Comparison of ENCODE assay signal across 2 cellular contexts in the genomic region with DNA sequence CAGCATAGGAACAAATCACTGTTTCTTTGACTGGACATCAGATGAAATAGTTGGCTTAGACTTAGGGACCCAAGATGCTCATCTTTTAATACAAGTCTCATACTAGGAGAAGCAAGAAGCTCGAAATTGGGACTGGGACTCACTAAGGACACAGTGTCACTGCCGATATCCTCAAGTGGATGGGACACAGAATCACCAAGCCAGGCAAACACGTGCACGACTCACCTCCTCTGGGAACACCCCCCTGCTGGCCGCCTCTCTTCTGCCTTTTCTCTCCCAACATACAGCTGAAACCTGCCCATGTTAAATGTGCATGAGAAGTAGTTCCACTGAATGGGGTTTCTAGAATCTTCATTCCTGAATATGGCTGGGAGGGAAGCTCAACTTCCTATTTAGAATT.
A peak's percentile ranks its signal among the peaks of the same experiment; 100 is the strongest.
TF ChIP-seq lines count a peak whose summit lies in the region.

No MANE protein-coding gene starts in this region.

TF ChIP-seq in GM23338, 12 proteins besides CTCF, POLR2A, EP300 and RAD21 (continues in another document):
- TF ChIP-seq EZH2phosphoT487 (IDR thresholded peaks at IDR 0.05; ENCODE audit: unreplicated experiment) = no peak
- no peak for TF ChIP-seq ZNF331 (CRISPR knock-in tag; IDR thresholded peaks at IDR 0.05; ENCODE audit: low read depth)
- TF ChIP-seq JUNB (IDR thresholded peaks at IDR 0.05; ENCODE audit: unreplicated experiment) = no peak
- TF ChIP-seq, protein P1, sequence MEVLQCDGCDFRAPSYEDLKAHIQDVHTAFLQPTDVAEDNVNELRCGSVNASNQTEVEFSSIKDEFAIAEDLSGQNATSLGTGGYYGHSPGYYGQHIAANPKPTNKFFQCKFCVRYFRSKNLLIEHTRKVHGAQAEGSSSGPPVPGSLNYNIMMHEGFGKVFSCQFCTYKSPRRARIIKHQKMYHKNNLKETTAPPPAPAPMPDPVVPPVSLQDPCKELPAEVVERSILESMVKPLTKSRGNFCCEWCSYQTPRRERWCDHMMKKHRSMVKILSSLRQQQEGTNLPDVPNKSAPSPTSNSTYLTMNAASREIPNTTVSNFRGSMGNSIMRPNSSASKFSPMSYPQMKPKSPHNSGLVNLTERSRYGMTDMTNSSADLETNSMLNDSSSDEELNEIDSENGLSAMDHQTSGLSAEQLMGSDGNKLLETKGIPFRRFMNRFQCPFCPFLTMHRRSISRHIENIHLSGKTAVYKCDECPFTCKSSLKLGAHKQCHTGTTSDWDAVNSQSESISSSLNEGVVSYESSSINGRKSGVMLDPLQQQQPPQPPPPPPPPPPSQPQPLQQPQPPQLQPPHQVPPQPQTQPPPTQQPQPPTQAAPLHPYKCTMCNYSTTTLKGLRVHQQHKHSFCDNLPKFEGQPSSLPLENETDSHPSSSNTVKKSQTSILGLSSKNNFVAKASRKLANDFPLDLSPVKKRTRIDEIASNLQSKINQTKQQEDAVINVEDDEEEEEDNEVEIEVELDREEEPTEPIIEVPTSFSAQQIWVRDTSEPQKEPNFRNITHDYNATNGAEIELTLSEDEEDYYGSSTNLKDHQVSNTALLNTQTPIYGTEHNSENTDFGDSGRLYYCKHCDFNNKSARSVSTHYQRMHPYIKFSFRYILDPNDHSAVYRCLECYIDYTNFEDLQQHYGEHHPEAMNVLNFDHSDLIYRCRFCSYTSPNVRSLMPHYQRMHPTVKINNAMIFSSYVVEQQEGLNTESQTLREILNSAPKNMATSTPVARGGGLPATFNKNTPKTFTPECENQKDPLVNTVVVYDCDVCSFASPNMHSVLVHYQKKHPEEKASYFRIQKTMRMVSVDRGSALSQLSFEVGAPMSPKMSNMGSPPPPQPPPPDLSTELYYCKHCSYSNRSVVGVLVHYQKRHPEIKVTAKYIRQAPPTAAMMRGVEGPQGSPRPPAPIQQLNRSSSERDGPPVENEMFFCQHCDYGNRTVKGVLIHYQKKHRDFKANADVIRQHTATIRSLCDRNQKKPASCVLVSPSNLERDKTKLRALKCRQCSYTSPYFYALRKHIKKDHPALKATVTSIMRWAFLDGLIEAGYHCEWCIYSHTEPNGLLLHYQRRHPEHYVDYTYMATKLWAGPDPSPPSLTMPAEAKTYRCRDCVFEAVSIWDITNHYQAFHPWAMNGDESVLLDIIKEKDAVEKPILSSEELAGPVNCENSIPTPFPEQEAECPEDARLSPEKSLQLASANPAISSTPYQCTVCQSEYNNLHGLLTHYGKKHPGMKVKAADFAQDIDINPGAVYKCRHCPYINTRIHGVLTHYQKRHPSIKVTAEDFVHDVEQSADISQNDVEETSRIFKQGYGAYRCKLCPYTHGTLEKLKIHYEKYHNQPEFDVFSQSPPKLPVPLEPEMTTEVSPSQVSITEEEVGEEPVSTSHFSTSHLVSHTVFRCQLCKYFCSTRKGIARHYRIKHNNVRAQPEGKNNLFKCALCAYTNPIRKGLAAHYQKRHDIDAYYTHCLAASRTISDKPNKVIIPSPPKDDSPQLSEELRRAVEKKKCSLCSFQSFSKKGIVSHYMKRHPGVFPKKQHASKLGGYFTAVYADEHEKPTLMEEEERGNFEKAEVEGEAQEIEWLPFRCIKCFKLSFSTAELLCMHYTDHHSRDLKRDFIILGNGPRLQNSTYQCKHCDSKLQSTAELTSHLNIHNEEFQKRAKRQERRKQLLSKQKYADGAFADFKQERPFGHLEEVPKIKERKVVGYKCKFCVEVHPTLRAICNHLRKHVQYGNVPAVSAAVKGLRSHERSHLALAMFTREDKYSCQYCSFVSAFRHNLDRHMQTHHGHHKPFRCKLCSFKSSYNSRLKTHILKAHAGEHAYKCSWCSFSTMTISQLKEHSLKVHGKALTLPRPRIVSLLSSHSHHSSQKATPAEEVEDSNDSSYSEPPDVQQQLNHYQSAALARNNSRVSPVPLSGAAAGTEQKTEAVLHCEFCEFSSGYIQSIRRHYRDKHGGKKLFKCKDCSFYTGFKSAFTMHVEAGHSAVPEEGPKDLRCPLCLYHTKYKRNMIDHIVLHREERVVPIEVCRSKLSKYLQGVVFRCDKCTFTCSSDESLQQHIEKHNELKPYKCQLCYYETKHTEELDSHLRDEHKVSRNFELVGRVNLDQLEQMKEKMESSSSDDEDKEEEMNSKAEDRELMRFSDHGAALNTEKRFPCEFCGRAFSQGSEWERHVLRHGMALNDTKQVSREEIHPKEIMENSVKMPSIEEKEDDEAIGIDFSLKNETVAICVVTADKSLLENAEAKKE (CRISPR knock-in tag; IDR thresholded peaks at IDR 0.05) = no peak
- no peak for TF ChIP-seq STAT1 (IDR thresholded peaks at IDR 0.05; ENCODE audit: unreplicated experiment)
- no peak for TF ChIP-seq CREB1 (CRISPR knock-in tag; IDR thresholded peaks at IDR 0.05; ENCODE audit: low read depth)
- no peak for TF ChIP-seq POLR2AphosphoS5 (IDR thresholded peaks at IDR 0.05; ENCODE audit: low read depth)
- TF ChIP-seq ZNF114 (CRISPR knock-in tag; IDR thresholded peaks at IDR 0.05) = no peak
- TF ChIP-seq, protein P2, sequence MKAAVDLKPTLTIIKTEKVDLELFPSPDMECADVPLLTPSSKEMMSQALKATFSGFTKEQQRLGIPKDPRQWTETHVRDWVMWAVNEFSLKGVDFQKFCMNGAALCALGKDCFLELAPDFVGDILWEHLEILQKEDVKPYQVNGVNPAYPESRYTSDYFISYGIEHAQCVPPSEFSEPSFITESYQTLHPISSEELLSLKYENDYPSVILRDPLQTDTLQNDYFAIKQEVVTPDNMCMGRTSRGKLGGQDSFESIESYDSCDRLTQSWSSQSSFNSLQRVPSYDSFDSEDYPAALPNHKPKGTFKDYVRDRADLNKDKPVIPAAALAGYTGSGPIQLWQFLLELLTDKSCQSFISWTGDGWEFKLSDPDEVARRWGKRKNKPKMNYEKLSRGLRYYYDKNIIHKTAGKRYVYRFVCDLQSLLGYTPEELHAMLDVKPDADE (IDR thresholded peaks at IDR 0.05) = no peak
- TF ChIP-seq EZH2 (IDR thresholded peaks at IDR 0.05; ENCODE audit: low read depth, unreplicated experiment) = no peak

TF ChIP-seq in K562, 482 proteins besides CTCF, POLR2A, EP300 and RAD21:
- TF ChIP-seq, protein P3, sequence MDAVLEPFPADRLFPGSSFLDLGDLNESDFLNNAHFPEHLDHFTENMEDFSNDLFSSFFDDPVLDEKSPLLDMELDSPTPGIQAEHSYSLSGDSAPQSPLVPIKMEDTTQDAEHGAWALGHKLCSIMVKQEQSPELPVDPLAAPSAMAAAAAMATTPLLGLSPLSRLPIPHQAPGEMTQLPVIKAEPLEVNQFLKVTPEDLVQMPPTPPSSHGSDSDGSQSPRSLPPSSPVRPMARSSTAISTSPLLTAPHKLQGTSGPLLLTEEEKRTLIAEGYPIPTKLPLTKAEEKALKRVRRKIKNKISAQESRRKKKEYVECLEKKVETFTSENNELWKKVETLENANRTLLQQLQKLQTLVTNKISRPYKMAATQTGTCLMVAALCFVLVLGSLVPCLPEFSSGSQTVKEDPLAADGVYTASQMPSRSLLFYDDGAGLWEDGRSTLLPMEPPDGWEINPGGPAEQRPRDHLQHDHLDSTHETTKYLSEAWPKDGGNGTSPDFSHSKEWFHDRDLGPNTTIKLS (IDR thresholded peaks at IDR 0.05; ENCODE audit: borderline replicate concordance, low read depth) = no peak
- TF ChIP-seq, protein P4, sequence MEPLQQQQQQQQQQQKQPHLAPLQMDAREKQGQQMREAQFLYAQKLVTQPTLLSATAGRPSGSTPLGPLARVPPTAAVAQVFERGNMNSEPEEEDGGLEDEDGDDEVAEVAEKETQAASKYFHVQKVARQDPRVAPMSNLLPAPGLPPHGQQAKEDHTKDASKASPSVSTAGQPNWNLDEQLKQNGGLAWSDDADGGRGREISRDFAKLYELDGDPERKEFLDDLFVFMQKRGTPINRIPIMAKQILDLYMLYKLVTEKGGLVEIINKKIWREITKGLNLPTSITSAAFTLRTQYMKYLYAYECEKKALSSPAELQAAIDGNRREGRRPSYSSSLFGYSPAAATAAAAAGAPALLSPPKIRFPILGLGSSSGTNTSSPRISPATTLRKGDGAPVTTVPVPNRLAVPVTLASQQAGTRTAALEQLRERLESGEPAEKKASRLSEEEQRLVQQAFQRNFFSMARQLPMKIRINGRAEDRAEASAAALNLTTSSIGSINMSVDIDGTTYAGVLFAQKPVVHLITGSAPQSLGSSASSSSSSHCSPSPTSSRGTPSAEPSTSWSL (CRISPR knock-in tag; IDR thresholded peaks at IDR 0.05; ENCODE audit: borderline replicate concordance) = no peak
- TF ChIP-seq BHLHE40 (IDR thresholded peaks at IDR 0.05; ENCODE audit: low read length) = 0 out of 2 replicates have a peak, but pooled peaks have one; percentile 12
